ENCODE assay signal across 27 cellular contexts in the genomic region with DNA sequence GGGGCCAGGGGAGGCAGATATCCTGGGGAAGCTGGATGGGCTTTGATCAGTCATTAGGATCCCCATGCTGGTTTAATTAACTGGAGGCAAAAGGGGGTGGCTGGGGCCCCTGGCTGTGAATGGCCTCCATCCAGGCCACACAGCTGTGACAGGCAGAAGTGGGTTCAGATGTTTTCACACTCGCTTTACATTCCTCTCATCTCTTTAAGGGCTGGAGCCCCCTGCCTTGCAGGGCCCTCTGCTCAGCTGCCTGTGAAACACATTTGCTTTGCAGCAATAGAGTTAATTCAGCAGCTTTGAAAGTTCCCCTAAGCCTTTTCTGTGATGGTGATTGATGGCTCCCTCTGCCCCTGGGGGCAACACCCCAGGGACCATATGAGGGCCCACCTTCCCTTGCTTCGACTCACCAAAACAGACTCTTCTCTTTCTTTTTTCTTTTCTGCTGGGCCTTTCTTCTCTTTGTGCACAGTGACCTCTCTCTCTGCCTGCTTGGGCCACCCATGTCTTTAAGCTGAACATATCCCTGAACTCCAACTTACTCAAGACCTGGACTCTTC.
"Had no signal": no experiment of that assay in that cellular context is flagged by ENCODE, and none has a peak within 500 bp of the region (broad histone marks: within the 10 kb centered on the region; RNA-seq: fewer than 3 reads in every experiment).

No MANE protein-coding gene starts in this region.

- H3K4me3 ChIP-seq: coronary artery, heart left ventricle, mucosa of descending colon, ovary, psoas muscle, thyroid gland had no signal

- H3K27ac ChIP-seq: coronary artery, heart left ventricle, neutrophil, ovary, psoas muscle, thyroid gland had no signal

- H3K27me3 Mint-ChIP-seq: activated CD4-positive, alpha-beta T cell treated with anti-CD3 and anti-CD28 coated beads for 36 hours; activated T-cell treated with anti-CD3 and anti-CD28 coated beads, Interleukin-2, amount 50 U/mL, for 24 hours; stimulated activated naive CD8-positive, alpha-beta T cell treated with anti-CD3 and anti-CD28 coated beads, Interleukin-15, Interleukin-2, amounts not matched to agents 100 ng/mL and 50 ng/mL, for 24 hours had no signal

- H3K9me3 Mint-ChIP-seq: activated B cell treated with CpG ODN at 0.5 μM for 24 hours; activated naive CD8-positive, alpha-beta T cell treated with anti-CD3 and anti-CD28 coated beads for 36 hours; activated T-cell treated with anti-CD3 and anti-CD28 coated beads, Interleukin-2, amount 50 U/mL, for 24 hours; activated T-helper 17 cell treated with anti-CD3 and anti-CD28 coated beads, Interleukin-2, amount 50 U/mL, for 72 hours; stimulated activated naive CD8-positive, alpha-beta T cell treated with anti-CD3 and anti-CD28 coated beads, Interleukin-15, Interleukin-2, amounts not matched to agents 100 ng/mL and 50 ng/mL, for 24 hours; T-helper 1 cell treated with Interleukin-12 subunit alpha and Interleukin-12 subunit beta and Interleukin-4 antibody, amounts not matched to agents 30 μg/mL and 1 μg/mL, for 36 hours had no signal

- H3K4me1 ChIP-seq: psoas muscle, thyroid gland had no signal

- H3K27me3 ChIP-seq: heart left ventricle, neutrophil, ovary, thyroid gland had no signal

- DNase-seq: activated B cell treated with CpG ODN at 0.5 μM for 24 hours; activated CD4-positive, alpha-beta T cell treated with anti-CD3 and anti-CD28 coated beads for 36 hours; activated CD4-positive, alpha-beta T cell treated with anti-CD3 and anti-CD28 coated beads, Interleukin-2, amount 50 U/mL, for 4 hours; activated CD8-positive, alpha-beta memory T cell treated with anti-CD3 and anti-CD28 coated beads for 24 hours; activated CD8-positive, alpha-beta memory T cell treated with anti-CD3 and anti-CD28 coated beads, Interleukin-2, amount 50 U/mL, for 4 hours; activated naive CD4-positive, alpha-beta T cell; activated naive CD8-positive, alpha-beta T cell treated with anti-CD3 and anti-CD28 coated beads for 36 hours; activated T-cell treated with anti-CD3 and anti-CD28 coated beads, Interleukin-2, amount 50 U/mL, for 24 hours; heart left ventricle; mucosa of descending colon; naive B cell; ovary; psoas muscle; right cardiac atrium; stimulated activated CD4-positive, alpha-beta T cell treated with anti-CD3 and anti-CD28 coated beads, Interleukin-12 subunit alpha, Interleukin-12 subunit beta, amount 100 ng/mL, for 4 hours; stimulated activated CD4-positive, alpha-beta T cell treated with anti-CD3 and anti-CD28 coated beads, Interleukin-4, amount 100 ng/mL, for 4 hours; substantia nigra; T1000; thyroid gland had no signal

- FAIRE-seq: bronchial epithelial cell, endometrium, islet of Langerhans had no signal

- ATAC-seq: activated CD4-positive, alpha-beta T cell treated with anti-CD3 and anti-CD28 coated beads for 36 hours; activated T-helper 17 cell treated with anti-CD3 and anti-CD28 coated beads, Interleukin-2, amount 50 U/mL, for 72 hours; heart left ventricle; mucosa of descending colon; psoas muscle; right cardiac atrium had no signal

- H3K9me3 ChIP-seq: heart left ventricle, mucosa of descending colon, neutrophil, ovary, psoas muscle, thyroid gland had no signal

- H3K4me1 Mint-ChIP-seq: activated B cell treated with CpG ODN at 0.5 μM for 24 hours; activated CD4-positive, alpha-beta T cell treated with anti-CD3 and anti-CD28 coated beads for 36 hours; activated naive CD8-positive, alpha-beta T cell treated with anti-CD3 and anti-CD28 coated beads for 36 hours had no signal

- H3K27ac Mint-ChIP-seq: activated B cell treated with CpG ODN at 0.5 μM for 24 hours; activated CD4-positive, alpha-beta T cell treated with anti-CD3 and anti-CD28 coated beads for 36 hours; activated naive CD8-positive, alpha-beta T cell treated with anti-CD3 and anti-CD28 coated beads for 36 hours; activated T-cell treated with anti-CD3 and anti-CD28 coated beads, Interleukin-2, amount 50 U/mL, for 24 hours; activated T-helper 17 cell treated with anti-CD3 and anti-CD28 coated beads, Interleukin-2, amount 50 U/mL, for 72 hours; naive B cell; stimulated activated naive CD8-positive, alpha-beta T cell treated with anti-CD3 and anti-CD28 coated beads, Interleukin-15, Interleukin-2, amounts not matched to agents 100 ng/mL and 50 ng/mL, for 24 hours; T-helper 1 cell treated with Interleukin-12 subunit alpha and Interleukin-12 subunit beta and Interleukin-4 antibody, amounts not matched to agents 30 μg/mL and 1 μg/mL, for 36 hours had no signal

- H3K36me3 Mint-ChIP-seq: activated naive CD8-positive, alpha-beta T cell treated with anti-CD3 and anti-CD28 coated beads for 36 hours; naive B cell had no signal

- H3K4me3 Mint-ChIP-seq: activated B cell treated with CpG ODN at 0.5 μM for 24 hours; activated CD4-positive, alpha-beta T cell treated with anti-CD3 and anti-CD28 coated beads for 36 hours; activated naive CD8-positive, alpha-beta T cell treated with anti-CD3 and anti-CD28 coated beads for 36 hours; activated T-cell treated with anti-CD3 and anti-CD28 coated beads, Interleukin-2, amount 50 U/mL, for 24 hours; activated T-helper 17 cell treated with anti-CD3 and anti-CD28 coated beads, Interleukin-2, amount 50 U/mL, for 72 hours; naive B cell; stimulated activated naive CD8-positive, alpha-beta T cell treated with anti-CD3 and anti-CD28 coated beads, Interleukin-15, Interleukin-2, amounts not matched to agents 100 ng/mL and 50 ng/mL, for 24 hours; T-helper 1 cell treated with Interleukin-12 subunit alpha and Interleukin-12 subunit beta and Interleukin-4 antibody, amounts not matched to agents 30 μg/mL and 1 μg/mL, for 36 hours had no signal

- H3K36me3 ChIP-seq: neutrophil, ovary, thyroid gland had no signal
